31 cellular contexts compared by ENCODE assay signal in the genomic region with DNA sequence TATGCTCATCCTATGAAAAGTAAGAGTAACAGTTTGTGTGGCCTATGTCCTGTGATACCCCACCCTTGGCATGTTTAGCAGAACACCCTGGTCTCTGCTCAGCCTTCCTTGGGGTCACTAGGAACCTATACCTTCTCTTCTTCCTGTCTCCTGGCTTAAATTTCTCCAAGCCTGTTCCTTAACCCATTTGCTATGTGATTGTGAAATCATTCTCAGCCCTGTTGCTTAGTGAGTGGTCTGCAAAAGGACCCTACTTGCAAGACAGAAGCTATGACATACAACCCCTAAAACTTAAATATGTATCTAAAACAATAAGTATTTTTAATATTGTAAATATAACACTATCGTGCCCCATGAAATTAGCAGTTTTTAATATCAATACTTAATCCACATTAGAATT.
"Had no signal": no experiment of that assay in that cellular context is flagged by ENCODE, and none has a peak within 500 bp of the region (broad histone marks: within the 10 kb centered on the region; RNA-seq: fewer than 3 reads in every experiment).

No MANE protein-coding gene starts in this region.

- H3K9me3 ChIP-seq: ascending aorta, breast epithelium, colonic mucosa, esophagus squamous epithelium, gastroesophageal sphincter had no signal

- DNase-seq: activated CD4-positive, alpha-beta memory T cell treated with anti-CD3 and anti-CD28 coated beads for 36 hours; activated CD4-positive, alpha-beta T cell treated with anti-CD3 and anti-CD28 coated beads for 1 hour; activated CD4-positive, alpha-beta T cell treated with anti-CD3 and anti-CD28 coated beads for 4 hours; activated CD8-positive, alpha-beta memory T cell treated with anti-CD3 and anti-CD28 coated beads, Interleukin-2, amount 10 ng/mL, durations not matched to agents 7 days and 5 days; activated CD8-positive, alpha-beta memory T cell treated with anti-CD3 and anti-CD28 coated beads, Interleukin-2, amount 50 U/mL, for 4 hours; activated CD8-positive, alpha-beta T cell treated with anti-CD3 and anti-CD28 coated beads, Interleukin-2, amount 10 ng/mL, durations not matched to agents 7 days and 5 days; activated effector memory CD4-positive, alpha-beta T cell treated with anti-CD3 and anti-CD28 coated beads, Interleukin-2, amount 50 U/mL, for 16 hours; activated naive CD4-positive, alpha-beta T cell treated with anti-CD3 and anti-CD28 coated beads for 36 hours; activated naive CD8-positive, alpha-beta T cell treated with anti-CD3 and anti-CD28 coated beads for 36 hours; activated naive CD8-positive, alpha-beta T cell treated with anti-CD3 and anti-CD28 coated beads, Interleukin-2, amount 50 U/mL, for 24 hours; activated T-cell treated with anti-CD3 and anti-CD28 coated beads, Interleukin-2, amount 50 U/mL, for 1 hour; activated T-cell treated with anti-CD3 and anti-CD28 coated beads, Interleukin-2, amount 50 U/mL, for 48 hours; adrenal gland; central memory CD4-positive, alpha-beta T cell; cerebellar nuclear complex; colonic mucosa; effector CD8-positive, alpha-beta T cell; esophagus squamous epithelium; foreskin melanocyte; T-helper 2 cell had no signal

- H3K36me3 ChIP-seq: adrenal gland, ascending aorta, breast epithelium, cardiac muscle cell, colonic mucosa, esophagus squamous epithelium, gastroesophageal sphincter had no signal

- H3K4me1 ChIP-seq: adrenal gland, ascending aorta, breast epithelium, colonic mucosa, esophagus squamous epithelium, gastroesophageal sphincter had no signal

- H3K27ac Mint-ChIP-seq: activated CD4-positive, alpha-beta memory T cell treated with anti-CD3 and anti-CD28 coated beads for 36 hours; activated CD8-positive, alpha-beta memory T cell treated with anti-CD3 and anti-CD28 coated beads, Interleukin-2, amount 10 ng/mL, durations not matched to agents 7 days and 5 days; activated CD8-positive, alpha-beta T cell treated with anti-CD3 and anti-CD28 coated beads, Interleukin-2, amount 10 ng/mL, durations not matched to agents 7 days and 5 days; activated naive CD4-positive, alpha-beta T cell treated with anti-CD3 and anti-CD28 coated beads for 36 hours; activated naive CD4-positive, alpha-beta T cell treated with anti-CD3 and anti-CD28 coated beads, Interleukin-2, amount 50 U/mL, for 24 hours; activated naive CD8-positive, alpha-beta T cell treated with anti-CD3 and anti-CD28 coated beads for 36 hours; activated naive CD8-positive, alpha-beta T cell treated with anti-CD3 and anti-CD28 coated beads, Interleukin-2, amount 50 U/mL, for 24 hours; activated T-helper 1 cell treated with anti-CD3 and anti-CD28 coated beads, Interleukin-12 subunit alpha, Interleukin-12 subunit beta, Interleukin-2, Interleukin-4 antibody, amounts not matched to agents 30 ng/mL and 10 ng/mL and 1 ng/mL, durations not matched to agents 14 hours and 24 hours and 36 hours; activated T-helper 2 cell treated with anti-CD3 and anti-CD28 coated beads, Interferon-gamma antibody, Interleukin-2, Interleukin-4, amounts not matched to agents 10 μg/mL and 5 μg/mL and 100 μg/mL, durations not matched to agents 14 hours and 24 hours and 36 hours; brain had no signal

- H3K4me3 ChIP-seq: adrenal gland, ascending aorta, breast epithelium, cardiac muscle cell, colonic mucosa, esophagus squamous epithelium, gastroesophageal sphincter had no signal

- H3K4me3 Mint-ChIP-seq: activated CD4-positive, alpha-beta memory T cell treated with anti-CD3 and anti-CD28 coated beads for 36 hours; activated CD8-positive, alpha-beta memory T cell treated with anti-CD3 and anti-CD28 coated beads, Interleukin-2, amount 10 ng/mL, durations not matched to agents 7 days and 5 days; activated CD8-positive, alpha-beta T cell treated with anti-CD3 and anti-CD28 coated beads, Interleukin-2, amount 10 ng/mL, durations not matched to agents 7 days and 5 days; activated naive CD4-positive, alpha-beta T cell treated with anti-CD3 and anti-CD28 coated beads for 36 hours; activated naive CD4-positive, alpha-beta T cell treated with anti-CD3 and anti-CD28 coated beads, Interleukin-2, amount 50 U/mL, for 24 hours; activated naive CD8-positive, alpha-beta T cell treated with anti-CD3 and anti-CD28 coated beads for 36 hours; activated naive CD8-positive, alpha-beta T cell treated with anti-CD3 and anti-CD28 coated beads, Interleukin-2, amount 50 U/mL, for 24 hours; activated T-helper 1 cell treated with anti-CD3 and anti-CD28 coated beads, Interleukin-12 subunit alpha, Interleukin-12 subunit beta, Interleukin-2, Interleukin-4 antibody, amounts not matched to agents 30 ng/mL and 10 ng/mL and 1 ng/mL, durations not matched to agents 14 hours and 24 hours and 36 hours; brain had no signal

- H3K27me3 Mint-ChIP-seq: activated CD4-positive, alpha-beta memory T cell treated with anti-CD3 and anti-CD28 coated beads for 36 hours; activated CD8-positive, alpha-beta memory T cell treated with anti-CD3 and anti-CD28 coated beads, Interleukin-2, amount 10 ng/mL, durations not matched to agents 7 days and 5 days; activated naive CD4-positive, alpha-beta T cell treated with anti-CD3 and anti-CD28 coated beads, Interleukin-2, amount 50 U/mL, for 24 hours; activated naive CD8-positive, alpha-beta T cell treated with anti-CD3 and anti-CD28 coated beads for 36 hours; activated naive CD8-positive, alpha-beta T cell treated with anti-CD3 and anti-CD28 coated beads, Interleukin-2, amount 50 U/mL, for 24 hours; brain had no signal

- FAIRE-seq: endometrium, endothelial cell of umbilical vein had no signal

- H3K27me3 ChIP-seq: adrenal gland, ascending aorta, breast epithelium, cardiac muscle cell, colonic mucosa, esophagus squamous epithelium, gastroesophageal sphincter had no signal

- H3K36me3 Mint-ChIP-seq: activated CD8-positive, alpha-beta memory T cell treated with anti-CD3 and anti-CD28 coated beads, Interleukin-2, amount 10 ng/mL, durations not matched to agents 7 days and 5 days; activated naive CD8-positive, alpha-beta T cell treated with anti-CD3 and anti-CD28 coated beads for 36 hours; brain had no signal

- H3K27ac ChIP-seq: adrenal gland, ascending aorta, breast epithelium, cardiac muscle cell, colonic mucosa, epithelial cell of prostate, esophagus squamous epithelium, gastroesophageal sphincter had no signal

- H3K4me1 Mint-ChIP-seq: activated CD8-positive, alpha-beta memory T cell treated with anti-CD3 and anti-CD28 coated beads, Interleukin-2, amount 10 ng/mL, durations not matched to agents 7 days and 5 days; activated naive CD8-positive, alpha-beta T cell treated with anti-CD3 and anti-CD28 coated beads, Interleukin-2, amount 50 U/mL, for 24 hours had no signal

- H3K9me3 Mint-ChIP-seq: activated CD4-positive, alpha-beta memory T cell treated with anti-CD3 and anti-CD28 coated beads for 36 hours; activated naive CD4-positive, alpha-beta T cell treated with anti-CD3 and anti-CD28 coated beads, Interleukin-2, amount 50 U/mL, for 24 hours; activated T-helper 1 cell treated with anti-CD3 and anti-CD28 coated beads, Interleukin-12 subunit alpha, Interleukin-12 subunit beta, Interleukin-2, Interleukin-4 antibody, amounts not matched to agents 30 ng/mL and 10 ng/mL and 1 ng/mL, durations not matched to agents 14 hours and 24 hours and 36 hours; brain had no signal

- ATAC-seq: activated CD8-positive, alpha-beta memory T cell treated with anti-CD3 and anti-CD28 coated beads, Interleukin-2, amount 10 ng/mL, durations not matched to agents 7 days and 5 days; activated CD8-positive, alpha-beta T cell treated with anti-CD3 and anti-CD28 coated beads, Interleukin-2, amount 10 ng/mL, durations not matched to agents 7 days and 5 days; activated naive CD8-positive, alpha-beta T cell treated with anti-CD3 and anti-CD28 coated beads, Interleukin-2, amount 50 U/mL, for 24 hours; gastroesophageal sphincter had no signal
